8 cellular contexts compared by ENCODE assay signal in the genomic region with DNA sequence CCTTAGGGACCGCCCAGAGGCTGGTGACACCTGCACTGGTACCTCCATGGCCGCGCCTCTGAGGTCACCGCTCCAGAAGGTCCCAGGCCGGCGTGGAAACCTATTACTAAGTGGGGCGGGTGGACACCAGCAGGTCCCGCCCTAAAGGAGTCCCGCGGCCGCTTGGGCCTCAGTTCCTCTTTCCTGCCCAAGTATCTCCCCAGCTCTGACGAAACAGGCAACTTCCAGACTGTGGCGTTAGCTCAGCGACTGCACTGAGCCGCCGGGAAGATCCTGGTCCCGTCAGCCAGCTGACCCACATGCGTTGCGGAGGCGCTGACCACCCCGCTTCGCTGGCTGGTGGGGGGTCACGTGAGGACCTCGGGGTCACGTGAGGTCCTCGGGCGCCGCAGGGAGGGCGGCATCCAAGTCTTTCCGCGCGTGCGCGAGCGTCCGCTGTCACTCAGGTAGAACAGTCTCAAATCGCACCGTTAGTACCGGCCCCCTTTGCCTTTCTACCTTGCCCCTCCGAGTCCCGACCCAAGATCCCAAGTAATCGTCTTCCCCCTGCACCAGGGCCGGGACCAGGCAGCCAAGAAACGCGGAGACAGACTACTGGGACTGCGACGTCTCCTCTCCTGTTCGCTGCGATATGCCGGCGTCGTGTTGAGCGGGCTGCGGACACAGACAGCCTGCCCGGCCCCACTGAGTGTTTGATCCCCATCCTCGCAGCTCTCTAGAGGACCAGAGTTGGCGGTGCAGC. TPM values are rescaled to one million over a fixed set of nuclear protein-coding genes. Genes with fewer than 3 reads are reported as not detected.
DNase-seq lines count a peak whose midpoint lies in the region; TF ChIP-seq lines count a peak whose summit lies in the region.

No MANE protein-coding gene starts in this region.

- TF ChIP-seq CTCF in hepatocyte (IDR thresholded peaks at IDR 0.05; ENCODE audit: poor library complexity) (no peak), sigmoid colon (IDR thresholded peaks at IDR 0.05) (no peak)

- TF ChIP-seq EP300 in sigmoid colon (IDR thresholded peaks at IDR 0.05): no peak

- CTCF ChIA-PET in HEK293T (lab: Yijun Ruan, JAX): interaction anchor here (0.5 kb wide), 1 partner anchor 16 kb away, joined by 5 read pairs; no protein-coding TSS in a partner anchor

- DNase-seq in GM03348 (ENCODE audit: low spot score) (peak; percentile 92), HEK293T (ENCODE audit: extremely low spot score) (peak; percentile 82), NAMALWA (ENCODE audit: low spot score) (peak; percentile 89), T follicular helper cell (ENCODE audit: low read depth) (peak; percentile 75), amniotic epithelial cell (ENCODE audit: low read depth) (peak; percentile 83), hepatocyte (ENCODE audit: low spot score) (peak; percentile 88), sigmoid colon (peak; percentile 93), NCI-H2196 treated with DMSO at 0.1 percent for 48 hours (lab: John Stamatoyannopoulos, UW; ENCODE audit: unreplicated experiment) (no peak)

- peak overlapping the region; percentile 55 for H3K27ac ChIP-seq in hepatocyte
- peak overlapping the region; percentile 73 to 87 (median 75) for H3K27ac ChIP-seq in sigmoid colon

- H3K9me3 ChIP-seq in hepatocyte (ENCODE audit: low read depth) (no peaks in the 10 kb centered on the region), sigmoid colon (peaks cover 0 to 2% (median 0%) of the 10 kb centered on the region in 4 donors)

- WGBS in hepatocyte (ENCODE audit: low lambda C conversion rate, missing lambda C conversion rate): under 1% methylated on average over 25 of the region's 57 CpGs
- 0 to 1% methylated on average over 57 of the region's 57 CpGs for WGBS in sigmoid colon, 2 donors

- H3K79me2 ChIP-seq in hepatocyte: no peaks in the 10 kb centered on the region

- H3K4me3 ChIP-seq in hepatocyte (peak overlapping the region; percentile 41), sigmoid colon (peak overlapping the region; percentile 51 to 66 (median 52))

- H3K27me3 ChIP-seq in hepatocyte (no peaks in the 10 kb centered on the region), sigmoid colon (no peaks in the 10 kb centered on the region)

- H3K4me1 ChIP-seq in hepatocyte (ENCODE audit: insufficient read depth): no peaks in the 10 kb centered on the region
- peaks cover 0 to 10% (median 0%) of the 10 kb centered on the region in 4 donors for H3K4me1 ChIP-seq in sigmoid colon

- H2AFZ ChIP-seq in hepatocyte: peak overlapping the region; percentile 50

- peak overlapping the region; percentile 78 for H3K4me2 ChIP-seq in hepatocyte

- no peaks in the 10 kb centered on the region for H3K9me2 ChIP-seq in hepatocyte (replicated peaks; ENCODE audit: insufficient read depth)

- H4K20me1 ChIP-seq in hepatocyte (ENCODE audit: insufficient read depth, poor library complexity, severe bottlenecking): no peaks in the 10 kb centered on the region

- POLR2A ChIA-PET in HEK293T (lab: Yijun Ruan, JAX): interaction anchor here (1.0 to 2.1 kb wide), 2 partner anchors 22 to 54 kb away, joined by 5 to 10 read pairs; partner anchors contain the start of gene KDM4C

- intact Hi-C loops in sigmoid colon (cut with DNase I): loop anchor here (1.0 to 10.0 kb wide), 3 partner anchors 23 to 59 kb away; partner anchors contain the start of gene GLDC

- peak in 1 of 2 donors; percentile 18 for TF ChIP-seq POLR2A in sigmoid colon (IDR thresholded peaks at IDR 0.05)

- H3K36me3 ChIP-seq in hepatocyte (replicated peaks; ENCODE audit: insufficient read depth, low read depth): no peaks in the 10 kb centered on the region
- H3K36me3 ChIP-seq in sigmoid colon: no peaks in the 10 kb centered on the region

TF ChIP-seq in HEK293T, 16 proteins besides CTCF, POLR2A, EP300 and RAD21:
- TF ChIP-seq LEF1 (IDR thresholded peaks at IDR 0.05; ENCODE audit: borderline replicate concordance): no peak
- no peak for TF ChIP-seq FOXA1 (IDR thresholded peaks at IDR 0.05)
- no peak for TF ChIP-seq CTBP1 (IDR thresholded peaks at IDR 0.05; ENCODE audit: borderline replicate concordance)
- no peak for TF ChIP-seq NFRKB (IDR thresholded peaks at IDR 0.05)
- TF ChIP-seq HDGF (IDR thresholded peaks at IDR 0.05; ENCODE audit: borderline replicate concordance): no peak
- TF ChIP-seq, protein P1, sequence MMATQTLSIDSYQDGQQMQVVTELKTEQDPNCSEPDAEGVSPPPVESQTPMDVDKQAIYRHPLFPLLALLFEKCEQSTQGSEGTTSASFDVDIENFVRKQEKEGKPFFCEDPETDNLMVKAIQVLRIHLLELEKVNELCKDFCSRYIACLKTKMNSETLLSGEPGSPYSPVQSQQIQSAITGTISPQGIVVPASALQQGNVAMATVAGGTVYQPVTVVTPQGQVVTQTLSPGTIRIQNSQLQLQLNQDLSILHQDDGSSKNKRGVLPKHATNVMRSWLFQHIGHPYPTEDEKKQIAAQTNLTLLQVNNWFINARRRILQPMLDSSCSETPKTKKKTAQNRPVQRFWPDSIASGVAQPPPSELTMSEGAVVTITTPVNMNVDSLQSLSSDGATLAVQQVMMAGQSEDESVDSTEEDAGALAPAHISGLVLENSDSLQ (IDR thresholded peaks at IDR 0.05): peak; percentile 96
- no peak for TF ChIP-seq SUZ12 (IDR thresholded peaks at IDR 0.05)
- TF ChIP-seq TARDBP (IDR thresholded peaks at IDR 0.05): no peak
- TF ChIP-seq ELF4 (IDR thresholded peaks at IDR 0.05): no peak
- no peak for TF ChIP-seq SP1 (IDR thresholded peaks at IDR 0.05)
- TF ChIP-seq L3MBTL2 (conservative IDR thresholded peaks at IDR 0.05): peak; percentile 97
- no peak for TF ChIP-seq ARNT (IDR thresholded peaks at IDR 0.05)
- no peak for TF ChIP-seq FOXM1 (IDR thresholded peaks at IDR 0.05; ENCODE audit: borderline replicate concordance)
- TF ChIP-seq FOXK2 (IDR thresholded peaks at IDR 0.05): no peak
- TF ChIP-seq BHLHE40 (IDR thresholded peaks at IDR 0.05; ENCODE audit: borderline replicate concordance): peak; percentile 37; the same call in 1 of the 2 replicates
- no peak for TF ChIP-seq ZNF384 (IDR thresholded peaks at IDR 0.05)

RNA-seq across cellular contexts. Expression of gene KDM4C, which starts 53.7 kb away (rescaled TPM):
- 27.3 and 28.7 TPM in 2 replicates for total RNA-seq in hepatocyte
- 16.1 and 16.2 TPM in 2 replicates for polyA plus RNA-seq in hepatocyte
- 10 to 100 TPM; 28.8 to 33.5 (median 29.8) TPM for total RNA-seq in sigmoid colon
- polyA plus RNA-seq in sigmoid colon: 10 to 100 TPM; 16.4 to 18.6 (median 17.6) TPM

RNA-seq across cellular contexts. Expression of gene GLDC, which starts 58.5 kb away (rescaled TPM):
- total RNA-seq in hepatocyte: 18.4 and 26.6 TPM in 2 replicates
- polyA plus RNA-seq in hepatocyte: 9.7 and 15.6 TPM in 2 replicates
- total RNA-seq in sigmoid colon: 1 to 10 TPM in 1 of 4 donors, not detected in 3; 1.2 TPM
- 1 to 10 TPM in 1 of 3 donors, under 1 TPM in 1, not detected in 1; 0.51 to 1.8 TPM for polyA plus RNA-seq in sigmoid colon
